Comparison of ENCODE assay signal across 1 cellular context in genomic region chr15:79122391-79122790, GRCh38.
TF ChIP-seq lines count a peak whose summit lies in the region.

No MANE protein-coding gene starts in this region.

TF ChIP-seq in K562, 482 proteins besides CTCF, POLR2A, EP300 and RAD21:
- peak; percentile 82 for TF ChIP-seq NFYB (IDR thresholded peaks at IDR 0.05; ENCODE audit: extremely low read depth, insufficient read length)
- TF ChIP-seq TAF7 (tag; IDR thresholded peaks at IDR 0.05) = no peak
- no peak for TF ChIP-seq ETS2 (tag; IDR thresholded peaks at IDR 0.05; ENCODE audit: borderline replicate concordance, poor library complexity, severe bottlenecking)
- TF ChIP-seq USF2 (CRISPR knock-in tag; IDR thresholded peaks at IDR 0.05) = peak; percentile 60
